ENCODE assay signal across 8 cellular contexts in genomic region chr3:49410844-49411549, GRCh38. TPM values are rescaled to one million over a fixed set of nuclear protein-coding genes. Genes with fewer than 3 reads are reported as not detected.
DNase-seq lines count a peak whose midpoint lies in the region; ATAC-seq, FAIRE-seq and TF ChIP-seq lines count a peak whose summit lies in the region.

No MANE protein-coding gene starts in this region.

- DNase-seq in Peyer's patch (no peak), esophagus squamous epithelium (lab: John Stamatoyannopoulos, UW) (no peak), pancreas (no peak), occipital lobe (lab: John Stamatoyannopoulos, UW) (no peak), dedifferentiated amniotic fluid mesenchymal stem cell (ENCODE audit: extremely low spot score) (no peak), NCI-H2196 treated with DMSO at 0.1 percent for 48 hours (lab: John Stamatoyannopoulos, UW; ENCODE audit: unreplicated experiment) (no peak)

- ATAC-seq in pancreas: peak in 1 of 4 donors; percentile 12
- ATAC-seq in GM19035 (IDR thresholded peaks at IDR 0.05; ENCODE audit: unreplicated experiment): no peak

- TF ChIP-seq CTCF in Peyer's patch (IDR thresholded peaks at IDR 0.05) (no peak), esophagus squamous epithelium (IDR thresholded peaks at IDR 0.05) (no peak), pancreas (IDR thresholded peaks at IDR 0.05) (no peak)

- no peak for FAIRE-seq in pancreas (lab: Jason Lieb, UNC)

- WGBS in esophagus squamous epithelium, 2 donors: 0% methylated on average over 19 to 22 of the region's 35 CpGs
- WGBS in pancreas, 2 donors: 0% methylated on average over 34 to 35 of the region's 35 CpGs

- H3K27ac ChIP-seq in Peyer's patch: peak overlapping the region; percentile 94 to 100 (median 98)
- peak overlapping the region; percentile 97 to 100 (median 99) for H3K27ac ChIP-seq in esophagus squamous epithelium
- H3K27ac ChIP-seq in pancreas: peak overlapping the region; percentile 76 to 91 (median 84)

- H3K4me1 ChIP-seq in Peyer's patch (peaks cover 3 to 58% (median 35%) of the 10 kb centered on the region in 4 donors), esophagus squamous epithelium (peaks cover 41 to 81% (median 62%) of the 10 kb centered on the region in 3 donors), pancreas (peaks cover 12 to 30% (median 13%) of the 10 kb centered on the region in 3 donors)

- H3K36me3 ChIP-seq in Peyer's patch (peaks cover 0 to 12% (median 0%) of the 10 kb centered on the region in 3 donors), esophagus squamous epithelium (peaks cover 0 to 19% (median 7%) of the 10 kb centered on the region in 3 donors), pancreas (no peaks in the 10 kb centered on the region)

- H3K4me3 ChIP-seq in GM08714 (ENCODE audit: low read length) (peak overlapping the region; percentile 94), Peyer's patch (peak overlapping the region; percentile 74 to 99 (median 92)), esophagus squamous epithelium (peak overlapping the region; percentile 83 to 97 (median 94)), pancreas (peak overlapping the region; percentile 81 to 97 (median 86))

- H3K9me3 ChIP-seq in Peyer's patch: no peaks in the 10 kb centered on the region
- H3K9me3 ChIP-seq in esophagus squamous epithelium: no peaks in the 10 kb centered on the region
- H3K9me3 ChIP-seq in pancreas: no peaks in the 10 kb centered on the region

- H3K27me3 ChIP-seq in Peyer's patch: no peaks in the 10 kb centered on the region
- no peaks in the 10 kb centered on the region for H3K27me3 ChIP-seq in esophagus squamous epithelium
- H3K27me3 ChIP-seq in pancreas: no peaks in the 10 kb centered on the region

- TF ChIP-seq POLR2A in Peyer's patch (IDR thresholded peaks at IDR 0.05) (no peak), esophagus squamous epithelium (IDR thresholded peaks at IDR 0.05) (no peak)

- intact Hi-C loops in esophagus squamous epithelium (cut with DNase I) (no loop called here), pancreas (cut with DNase I) (no loop called here)

RNA-seq across cellular contexts. Expression of gene RHOA, which starts 0.8 kb away (rescaled TPM):
- total RNA-seq in Peyer's patch (100 to 1,000 TPM; 223 to 294 (median 274) TPM), esophagus squamous epithelium (100 to 1,000 TPM; 290 to 421 (median 345) TPM), pancreas (100 to 1,000 TPM; 124 to 209 (median 145) TPM), occipital lobe (146 TPM)
- 100 to 1,000 TPM in 1 of 2 donors, 10 to 100 TPM in 1; 77.8 to 143 TPM for polyA plus RNA-seq in pancreas

RNA-seq across cellular contexts. Expression of gene TCTA, which starts 1.2 kb away (rescaled TPM):
- total RNA-seq in Peyer's patch (10 to 100 TPM; 12.4 to 56.4 (median 40.9) TPM), esophagus squamous epithelium (10 to 100 TPM; 10.9 to 17.8 (median 16.0) TPM), pancreas (10 to 100 TPM in 5 of 6 donors, 1 to 10 TPM in 1; 8.5 to 14.8 (median 13.8) TPM), occipital lobe (10.1 TPM)
- 10 to 100 TPM; 13.8 to 33.1 TPM for polyA plus RNA-seq in pancreas

RNA-seq across cellular contexts. Expression of gene AMT, which starts 11.3 kb away (rescaled TPM):
- 10 to 100 TPM; 13.3 to 32.9 (median 25.1) TPM for total RNA-seq in Peyer's patch
- total RNA-seq in esophagus squamous epithelium: 1 to 10 TPM in 3 of 4 donors, under 1 TPM in 1; 0.80 to 1.7 (median 1.2) TPM
- 10 to 100 TPM in 5 of 6 donors, 1 to 10 TPM in 1; 9.2 to 21.5 (median 12.8) TPM for total RNA-seq in pancreas
- 10 to 100 TPM; 31.4 to 43.5 TPM for polyA plus RNA-seq in pancreas
- total RNA-seq in occipital lobe: 0.62 TPM

RNA-seq across cellular contexts. Expression of gene NICN1, which starts 18.1 kb away (rescaled TPM):
- total RNA-seq in Peyer's patch (1 to 10 TPM in 3 of 4 donors, not detected in 1; 2.0 to 7.7 (median 7.6) TPM), esophagus squamous epithelium (1 to 10 TPM; 1.8 to 7.6 (median 3.3) TPM), pancreas (10 to 100 TPM in 1 of 6 donors, 1 to 10 TPM in 5; 5.3 to 12.6 (median 6.9) TPM), occipital lobe (12.3 TPM)
- 1 to 10 TPM; 9.8 to 9.9 TPM for polyA plus RNA-seq in pancreas

RNA-seq across cellular contexts. Expression of gene GPX1, which starts 52.8 kb away (rescaled TPM):
- total RNA-seq in Peyer's patch (100 to 1,000 TPM; 104 to 161 (median 130) TPM), esophagus squamous epithelium (100 to 1,000 TPM; 126 to 400 (median 228) TPM), pancreas (100 to 1,000 TPM in 1 of 6 donors, 10 to 100 TPM in 5; 30.8 to 157 (median 66.6) TPM), occipital lobe (57.6 TPM)
- 100 to 1,000 TPM; 114 to 121 TPM for polyA plus RNA-seq in pancreas
